ENCODE assay signal across 1 cellular context in the genomic region with DNA sequence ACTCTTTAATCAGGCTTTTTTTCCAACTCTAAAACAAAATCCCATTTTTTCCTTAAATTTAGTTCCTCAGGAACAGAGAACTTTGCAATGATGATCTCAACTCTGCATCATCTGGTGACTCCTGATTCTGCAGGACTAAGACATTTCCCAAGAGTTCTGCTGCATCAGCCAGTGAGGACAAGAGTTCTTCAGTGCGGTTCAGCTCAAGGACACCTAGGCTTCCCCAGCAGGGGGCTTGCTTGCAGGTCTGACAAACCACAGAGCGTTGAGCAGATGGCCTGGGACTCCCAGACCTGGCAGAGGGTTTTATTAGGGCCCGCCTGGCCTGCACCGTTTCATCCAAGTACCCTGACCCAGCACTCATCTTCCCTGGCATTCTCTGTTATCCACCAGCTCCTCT.
TF ChIP-seq lines count a peak whose summit lies in the region.

No MANE protein-coding gene starts in this region.

TF ChIP-seq in K562, 482 proteins besides CTCF, POLR2A, EP300 and RAD21:
- TF ChIP-seq, protein P1, sequence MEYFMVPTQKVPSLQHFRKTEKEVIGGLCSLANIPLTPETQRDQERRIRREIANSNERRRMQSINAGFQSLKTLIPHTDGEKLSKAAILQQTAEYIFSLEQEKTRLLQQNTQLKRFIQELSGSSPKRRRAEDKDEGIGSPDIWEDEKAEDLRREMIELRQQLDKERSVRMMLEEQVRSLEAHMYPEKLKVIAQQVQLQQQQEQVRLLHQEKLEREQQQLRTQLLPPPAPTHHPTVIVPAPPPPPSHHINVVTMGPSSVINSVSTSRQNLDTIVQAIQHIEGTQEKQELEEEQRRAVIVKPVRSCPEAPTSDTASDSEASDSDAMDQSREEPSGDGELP (CRISPR knock-in tag; IDR thresholded peaks at IDR 0.05; ENCODE audit: borderline replicate concordance), result 0 out of 2 replicates have a peak, but pooled peaks have one; percentile 15
- TF ChIP-seq, protein P2, sequence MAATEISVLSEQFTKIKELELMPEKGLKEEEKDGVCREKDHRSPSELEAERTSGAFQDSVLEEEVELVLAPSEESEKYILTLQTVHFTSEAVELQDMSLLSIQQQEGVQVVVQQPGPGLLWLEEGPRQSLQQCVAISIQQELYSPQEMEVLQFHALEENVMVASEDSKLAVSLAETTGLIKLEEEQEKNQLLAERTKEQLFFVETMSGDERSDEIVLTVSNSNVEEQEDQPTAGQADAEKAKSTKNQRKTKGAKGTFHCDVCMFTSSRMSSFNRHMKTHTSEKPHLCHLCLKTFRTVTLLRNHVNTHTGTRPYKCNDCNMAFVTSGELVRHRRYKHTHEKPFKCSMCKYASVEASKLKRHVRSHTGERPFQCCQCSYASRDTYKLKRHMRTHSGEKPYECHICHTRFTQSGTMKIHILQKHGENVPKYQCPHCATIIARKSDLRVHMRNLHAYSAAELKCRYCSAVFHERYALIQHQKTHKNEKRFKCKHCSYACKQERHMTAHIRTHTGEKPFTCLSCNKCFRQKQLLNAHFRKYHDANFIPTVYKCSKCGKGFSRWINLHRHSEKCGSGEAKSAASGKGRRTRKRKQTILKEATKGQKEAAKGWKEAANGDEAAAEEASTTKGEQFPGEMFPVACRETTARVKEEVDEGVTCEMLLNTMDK (IDR thresholded peaks at IDR 0.05; ENCODE audit: borderline replicate concordance, insufficient read depth, low read depth, low read length, poor library complexity, severe bottlenecking), result peak; percentile 54
- no peak for TF ChIP-seq FOS (IDR thresholded peaks at IDR 0.05; ENCODE audit: extremely low read depth, insufficient read length)
- no peak for TF ChIP-seq HIVEP1 (CRISPR knock-in tag; IDR thresholded peaks at IDR 0.05)
- no peak for TF ChIP-seq ZNF143 (CRISPR knock-in tag; IDR thresholded peaks at IDR 0.05)
- no peak for TF ChIP-seq RHOXF2B (CRISPR knock-in tag; conservative IDR thresholded peaks at IDR 0.05)
- TF ChIP-seq, protein P3, sequence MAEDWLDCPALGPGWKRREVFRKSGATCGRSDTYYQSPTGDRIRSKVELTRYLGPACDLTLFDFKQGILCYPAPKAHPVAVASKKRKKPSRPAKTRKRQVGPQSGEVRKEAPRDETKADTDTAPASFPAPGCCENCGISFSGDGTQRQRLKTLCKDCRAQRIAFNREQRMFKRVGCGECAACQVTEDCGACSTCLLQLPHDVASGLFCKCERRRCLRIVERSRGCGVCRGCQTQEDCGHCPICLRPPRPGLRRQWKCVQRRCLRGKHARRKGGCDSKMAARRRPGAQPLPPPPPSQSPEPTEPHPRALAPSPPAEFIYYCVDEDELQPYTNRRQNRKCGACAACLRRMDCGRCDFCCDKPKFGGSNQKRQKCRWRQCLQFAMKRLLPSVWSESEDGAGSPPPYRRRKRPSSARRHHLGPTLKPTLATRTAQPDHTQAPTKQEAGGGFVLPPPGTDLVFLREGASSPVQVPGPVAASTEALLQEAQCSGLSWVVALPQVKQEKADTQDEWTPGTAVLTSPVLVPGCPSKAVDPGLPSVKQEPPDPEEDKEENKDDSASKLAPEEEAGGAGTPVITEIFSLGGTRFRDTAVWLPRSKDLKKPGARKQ (CRISPR knock-in tag; IDR thresholded peaks at IDR 0.05), result no peak
- TF ChIP-seq, protein P4, sequence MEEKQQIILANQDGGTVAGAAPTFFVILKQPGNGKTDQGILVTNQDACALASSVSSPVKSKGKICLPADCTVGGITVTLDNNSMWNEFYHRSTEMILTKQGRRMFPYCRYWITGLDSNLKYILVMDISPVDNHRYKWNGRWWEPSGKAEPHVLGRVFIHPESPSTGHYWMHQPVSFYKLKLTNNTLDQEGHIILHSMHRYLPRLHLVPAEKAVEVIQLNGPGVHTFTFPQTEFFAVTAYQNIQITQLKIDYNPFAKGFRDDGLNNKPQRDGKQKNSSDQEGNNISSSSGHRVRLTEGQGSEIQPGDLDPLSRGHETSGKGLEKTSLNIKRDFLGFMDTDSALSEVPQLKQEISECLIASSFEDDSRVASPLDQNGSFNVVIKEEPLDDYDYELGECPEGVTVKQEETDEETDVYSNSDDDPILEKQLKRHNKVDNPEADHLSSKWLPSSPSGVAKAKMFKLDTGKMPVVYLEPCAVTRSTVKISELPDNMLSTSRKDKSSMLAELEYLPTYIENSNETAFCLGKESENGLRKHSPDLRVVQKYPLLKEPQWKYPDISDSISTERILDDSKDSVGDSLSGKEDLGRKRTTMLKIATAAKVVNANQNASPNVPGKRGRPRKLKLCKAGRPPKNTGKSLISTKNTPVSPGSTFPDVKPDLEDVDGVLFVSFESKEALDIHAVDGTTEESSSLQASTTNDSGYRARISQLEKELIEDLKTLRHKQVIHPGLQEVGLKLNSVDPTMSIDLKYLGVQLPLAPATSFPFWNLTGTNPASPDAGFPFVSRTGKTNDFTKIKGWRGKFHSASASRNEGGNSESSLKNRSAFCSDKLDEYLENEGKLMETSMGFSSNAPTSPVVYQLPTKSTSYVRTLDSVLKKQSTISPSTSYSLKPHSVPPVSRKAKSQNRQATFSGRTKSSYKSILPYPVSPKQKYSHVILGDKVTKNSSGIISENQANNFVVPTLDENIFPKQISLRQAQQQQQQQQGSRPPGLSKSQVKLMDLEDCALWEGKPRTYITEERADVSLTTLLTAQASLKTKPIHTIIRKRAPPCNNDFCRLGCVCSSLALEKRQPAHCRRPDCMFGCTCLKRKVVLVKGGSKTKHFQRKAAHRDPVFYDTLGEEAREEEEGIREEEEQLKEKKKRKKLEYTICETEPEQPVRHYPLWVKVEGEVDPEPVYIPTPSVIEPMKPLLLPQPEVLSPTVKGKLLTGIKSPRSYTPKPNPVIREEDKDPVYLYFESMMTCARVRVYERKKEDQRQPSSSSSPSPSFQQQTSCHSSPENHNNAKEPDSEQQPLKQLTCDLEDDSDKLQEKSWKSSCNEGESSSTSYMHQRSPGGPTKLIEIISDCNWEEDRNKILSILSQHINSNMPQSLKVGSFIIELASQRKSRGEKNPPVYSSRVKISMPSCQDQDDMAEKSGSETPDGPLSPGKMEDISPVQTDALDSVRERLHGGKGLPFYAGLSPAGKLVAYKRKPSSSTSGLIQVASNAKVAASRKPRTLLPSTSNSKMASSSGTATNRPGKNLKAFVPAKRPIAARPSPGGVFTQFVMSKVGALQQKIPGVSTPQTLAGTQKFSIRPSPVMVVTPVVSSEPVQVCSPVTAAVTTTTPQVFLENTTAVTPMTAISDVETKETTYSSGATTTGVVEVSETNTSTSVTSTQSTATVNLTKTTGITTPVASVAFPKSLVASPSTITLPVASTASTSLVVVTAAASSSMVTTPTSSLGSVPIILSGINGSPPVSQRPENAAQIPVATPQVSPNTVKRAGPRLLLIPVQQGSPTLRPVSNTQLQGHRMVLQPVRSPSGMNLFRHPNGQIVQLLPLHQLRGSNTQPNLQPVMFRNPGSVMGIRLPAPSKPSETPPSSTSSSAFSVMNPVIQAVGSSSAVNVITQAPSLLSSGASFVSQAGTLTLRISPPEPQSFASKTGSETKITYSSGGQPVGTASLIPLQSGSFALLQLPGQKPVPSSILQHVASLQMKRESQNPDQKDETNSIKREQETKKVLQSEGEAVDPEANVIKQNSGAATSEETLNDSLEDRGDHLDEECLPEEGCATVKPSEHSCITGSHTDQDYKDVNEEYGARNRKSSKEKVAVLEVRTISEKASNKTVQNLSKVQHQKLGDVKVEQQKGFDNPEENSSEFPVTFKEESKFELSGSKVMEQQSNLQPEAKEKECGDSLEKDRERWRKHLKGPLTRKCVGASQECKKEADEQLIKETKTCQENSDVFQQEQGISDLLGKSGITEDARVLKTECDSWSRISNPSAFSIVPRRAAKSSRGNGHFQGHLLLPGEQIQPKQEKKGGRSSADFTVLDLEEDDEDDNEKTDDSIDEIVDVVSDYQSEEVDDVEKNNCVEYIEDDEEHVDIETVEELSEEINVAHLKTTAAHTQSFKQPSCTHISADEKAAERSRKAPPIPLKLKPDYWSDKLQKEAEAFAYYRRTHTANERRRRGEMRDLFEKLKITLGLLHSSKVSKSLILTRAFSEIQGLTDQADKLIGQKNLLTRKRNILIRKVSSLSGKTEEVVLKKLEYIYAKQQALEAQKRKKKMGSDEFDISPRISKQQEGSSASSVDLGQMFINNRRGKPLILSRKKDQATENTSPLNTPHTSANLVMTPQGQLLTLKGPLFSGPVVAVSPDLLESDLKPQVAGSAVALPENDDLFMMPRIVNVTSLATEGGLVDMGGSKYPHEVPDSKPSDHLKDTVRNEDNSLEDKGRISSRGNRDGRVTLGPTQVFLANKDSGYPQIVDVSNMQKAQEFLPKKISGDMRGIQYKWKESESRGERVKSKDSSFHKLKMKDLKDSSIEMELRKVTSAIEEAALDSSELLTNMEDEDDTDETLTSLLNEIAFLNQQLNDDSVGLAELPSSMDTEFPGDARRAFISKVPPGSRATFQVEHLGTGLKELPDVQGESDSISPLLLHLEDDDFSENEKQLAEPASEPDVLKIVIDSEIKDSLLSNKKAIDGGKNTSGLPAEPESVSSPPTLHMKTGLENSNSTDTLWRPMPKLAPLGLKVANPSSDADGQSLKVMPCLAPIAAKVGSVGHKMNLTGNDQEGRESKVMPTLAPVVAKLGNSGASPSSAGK (IDR thresholded peaks at IDR 0.05), result 0 out of 2 replicates have a peak, but pooled peaks have one; percentile 24
- TF ChIP-seq, protein P5, sequence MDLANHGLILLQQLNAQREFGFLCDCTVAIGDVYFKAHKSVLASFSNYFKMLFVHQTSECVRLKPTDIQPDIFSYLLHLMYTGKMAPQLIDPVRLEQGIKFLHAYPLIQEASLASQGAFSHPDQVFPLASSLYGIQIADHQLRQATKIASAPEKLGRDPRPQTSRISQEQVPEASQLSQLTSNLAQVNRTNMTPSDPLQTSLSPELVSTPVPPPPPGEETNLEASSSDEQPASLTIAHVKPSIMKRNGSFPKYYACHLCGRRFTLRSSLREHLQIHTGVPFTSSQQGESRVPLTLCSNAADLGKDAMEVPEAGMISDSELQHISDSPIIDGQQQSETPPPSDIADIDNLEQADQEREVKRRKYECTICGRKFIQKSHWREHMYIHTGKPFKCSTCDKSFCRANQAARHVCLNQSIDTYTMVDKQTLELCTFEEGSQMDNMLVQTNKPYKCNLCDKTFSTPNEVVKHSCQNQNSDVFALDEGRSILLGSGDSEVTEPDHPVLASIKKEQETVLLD (IDR thresholded peaks at IDR 0.05), result no peak
